8 cellular contexts compared by ENCODE assay signal in the genomic region with DNA sequence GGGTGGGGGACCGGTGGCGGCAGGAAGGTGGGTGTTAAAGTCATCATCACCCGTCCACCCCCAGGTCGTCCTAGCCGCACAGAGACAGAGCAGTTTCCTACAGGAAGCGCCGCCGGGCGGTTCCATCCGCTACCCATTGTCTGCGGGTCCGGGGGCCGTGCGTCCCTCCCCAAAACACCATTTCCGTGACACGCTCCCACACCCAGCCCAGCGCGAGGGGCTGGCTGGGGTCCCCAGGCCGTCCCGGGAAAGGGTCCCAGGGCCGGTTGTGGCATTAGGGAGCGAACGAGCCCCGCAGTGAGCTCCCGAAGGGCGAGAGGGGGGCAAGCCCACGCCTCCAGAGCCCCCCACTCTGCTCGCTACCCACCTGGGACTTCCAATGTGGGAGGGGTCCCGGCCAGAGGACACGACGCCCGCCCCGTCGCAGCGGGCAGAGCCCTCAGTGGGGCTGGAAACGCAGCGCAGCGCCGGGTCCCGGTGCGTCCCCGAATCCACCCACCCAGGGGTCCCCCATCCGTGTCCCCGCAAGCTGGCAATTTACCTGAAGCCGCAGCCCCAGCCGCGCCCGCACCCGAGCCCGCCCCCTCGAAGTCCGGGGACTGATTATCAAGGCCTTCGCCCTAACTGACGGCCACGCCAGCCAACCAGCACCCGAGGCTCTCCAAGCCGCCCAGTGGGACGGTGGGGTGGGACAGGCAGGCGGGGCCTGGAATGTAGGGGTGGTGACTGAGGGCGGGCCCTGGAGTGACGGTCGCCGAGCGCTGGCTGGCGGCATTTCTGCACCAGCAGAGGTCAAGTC. TPM values are rescaled to one million over a fixed set of nuclear protein-coding genes. Genes with fewer than 3 reads are reported as not detected.
DNase-seq lines count a peak whose midpoint lies in the region; ATAC-seq and TF ChIP-seq lines count a peak whose summit lies in the region.

A gene (minus strand): TSS at position 579 of the 799 bp plus-strand sequence. CDS start 5,434 bp downstream, outside the sequence.

- in situ Hi-C loops in T47D (cut with HindIII; ENCODE audit: low pct_unique_long_range_greater_than_20kb, low sequenced_read_pairs): no loop called here

- CTCF ChIA-PET in MCF 10A (lab: Yijun Ruan, JAX): interaction anchor here (0.6 to 2.2 kb wide), 2 partner anchors 8 to 11 kb away, joined by 3 to 20 read pairs; no protein-coding TSS in a partner anchor
- CTCF ChIA-PET in activated CD4-positive, alpha-beta memory T cell treated with anti-CD3 and anti-CD28 coated beads, Interleukin-2, amount 10 ng/mL, durations not matched to agents 7 days and 5 days (lab: Charles Lee): interaction anchor here (3.6 kb wide), 1 partner anchor 11 kb away, joined by 28 read pairs; no protein-coding TSS in a partner anchor

- peaks cover 9 to 21% of the 10 kb centered on the region in 2 donors for H3K27me3 ChIP-seq in duodenal mucosa (ENCODE audit: control insufficient read depth in 1 of 2, insufficient read depth in 2 of 2, low read length in 2 of 2)
- H3K27me3 ChIP-seq in liver (ENCODE audit: control insufficient read depth in 4 of 4, insufficient read depth in 4 of 4, low read length in 3 of 4): no peaks in the 10 kb centered on the region

- no peak within 1 kb of the TSS for H3K27ac Mint-ChIP-seq in MCF 10A (ENCODE audit: low read depth, unreplicated experiment)
- peak within 1 kb of the TSS; percentile 64 for H3K27ac Mint-ChIP-seq in activated CD4-positive, alpha-beta memory T cell treated with anti-CD3 and anti-CD28 coated beads, Interleukin-2, amount 10 ng/mL, durations not matched to agents 7 days and 5 days

- H3K36me3 ChIP-seq in duodenal mucosa (ENCODE audit: control insufficient read depth in 1 of 2, insufficient read depth in 2 of 2, low read length in 2 of 2): no peaks in the 10 kb centered on the region
- H3K36me3 ChIP-seq in liver (ENCODE audit: control insufficient read depth in 4 of 4, insufficient read depth in 3 of 4, low read depth in 1 of 4, low read length in 3 of 4): no peaks in the 10 kb centered on the region

- peaks cover 0 to 9% of the 10 kb centered on the region in 2 donors for H3K4me1 ChIP-seq in duodenal mucosa (ENCODE audit: control insufficient read depth in 1 of 2, insufficient read depth in 2 of 2, low read length in 2 of 2)
- H3K4me1 ChIP-seq in liver (ENCODE audit: control insufficient read depth in 4 of 4, insufficient read depth in 4 of 4, low read length in 3 of 4): peaks cover 0 to 14% (median 9%) of the 10 kb centered on the region in 4 donors

- no peaks in the 10 kb centered on the region for H3K4me1 Mint-ChIP-seq in MCF 10A (ENCODE audit: insufficient read depth, unreplicated experiment)
- H3K4me1 Mint-ChIP-seq in activated CD4-positive, alpha-beta memory T cell treated with anti-CD3 and anti-CD28 coated beads, Interleukin-2, amount 10 ng/mL, durations not matched to agents 7 days and 5 days: peaks cover 21% of the 10 kb centered on the region

- peaks cover 6% of the 10 kb centered on the region for H3K36me3 Mint-ChIP-seq in MCF 10A (ENCODE audit: insufficient read depth, unreplicated experiment)
- no peaks in the 10 kb centered on the region for H3K36me3 Mint-ChIP-seq in activated CD4-positive, alpha-beta memory T cell treated with anti-CD3 and anti-CD28 coated beads, Interleukin-2, amount 10 ng/mL, durations not matched to agents 7 days and 5 days (ENCODE audit: low read depth)

- no peaks in the 10 kb centered on the region for H3K9me3 ChIP-seq in duodenal mucosa (ENCODE audit: control insufficient read depth in 1 of 2, low read length in 2 of 2)
- no peaks in the 10 kb centered on the region for H3K9me3 ChIP-seq in liver (ENCODE audit: control insufficient read depth in 4 of 4, low read length in 3 of 4)

- H3K4me3 Mint-ChIP-seq in MCF 10A (ENCODE audit: unreplicated experiment): no peak within 1 kb of the TSS
- H3K4me3 Mint-ChIP-seq in activated CD4-positive, alpha-beta memory T cell treated with anti-CD3 and anti-CD28 coated beads, Interleukin-2, amount 10 ng/mL, durations not matched to agents 7 days and 5 days: peak within 1 kb of the TSS; percentile 82

- H3K4me3 ChIP-seq in duodenal mucosa (ENCODE audit: low read depth in 1 of 2, low read length in 2 of 2): peak within 1 kb of the TSS; percentile 52 to 64
- H3K4me3 ChIP-seq in liver (ENCODE audit: low read depth in 1 of 3, low read length in 3 of 3): peak within 1 kb of the TSS in 2 of 3 donors; percentile 22 to 62

- peak within 1 kb of the TSS; percentile 46 for H3K27ac ChIP-seq in duodenal mucosa (ENCODE audit: low read depth, low read length)
- H3K27ac ChIP-seq in liver (ENCODE audit: low read depth in 1 of 2, low read length in 2 of 2): peak within 1 kb of the TSS; percentile 56 to 83

- POLR2A ChIA-PET in MCF 10A (lab: Yijun Ruan, JAX): interaction anchor here (1.2 kb wide), 1 partner anchor 8 kb away, joined by 3 read pairs; no protein-coding TSS in a partner anchor
- POLR2A ChIA-PET in activated CD4-positive, alpha-beta memory T cell treated with anti-CD3 and anti-CD28 coated beads, Interleukin-2, amount 10 ng/mL, durations not matched to agents 7 days and 5 days (lab: Charles Lee): interaction anchor here (0.5 to 2.8 kb wide), 7 partner anchors 8 to 119 kb away, joined by 3 to 12 read pairs (median 4); a partner anchor contains a TSS

- DNase-seq in T47D (ENCODE audit: low read depth in 1 of 2, low spot score in 1 of 2) (peak; percentile 94 to 96), MCF 10A (ENCODE audit: unreplicated experiment) (no peak), NCI-H510A treated with DMSO at 0.1 percent for 48 hours (lab: John Stamatoyannopoulos, UW) (peak; percentile 89)
- peak; percentile 95 for DNase-seq in activated CD4-positive, alpha-beta memory T cell treated with anti-CD3 and anti-CD28 coated beads, Interleukin-2, amount 10 ng/mL, durations not matched to agents 7 days and 5 days
- peak; percentile 90 for DNase-seq in stimulated activated CD4-positive, alpha-beta T cell treated with anti-CD3 and anti-CD28 coated beads, Interleukin-2, amount 100 ng/mL, for 48 hours

- intact Hi-C loops in MCF 10A (cut with micrococcal nuclease): loop anchor here (10.0 kb wide), 1 partner anchor 732 kb away; no protein-coding TSS in a partner anchor

- no peak for TF ChIP-seq CTCF in MCF 10A (IDR thresholded peaks at IDR 0.05; ENCODE audit: unreplicated experiment)
- peak; percentile 8 for TF ChIP-seq CTCF in liver (IDR thresholded peaks at IDR 0.05; ENCODE audit: low read depth, low read length, missing input control)

- no peaks in the 10 kb centered on the region for H3K9me3 Mint-ChIP-seq in MCF 10A (ENCODE audit: unreplicated experiment)
- no peaks in the 10 kb centered on the region for H3K9me3 Mint-ChIP-seq in activated CD4-positive, alpha-beta memory T cell treated with anti-CD3 and anti-CD28 coated beads, Interleukin-2, amount 10 ng/mL, durations not matched to agents 7 days and 5 days

- BruUV-seq in MCF 10A (replicated peaks; lab: Mats Ljungman, UMichigan): no TSS peak

- WGBS in liver: 11% methylated on average over 65 of the region's 65 CpGs

- peak within 1 kb of the TSS; percentile 37 to 43 for H3K9ac ChIP-seq in duodenal mucosa (ENCODE audit: low read depth in 1 of 2, low read length in 2 of 2)
- H3K9ac ChIP-seq in liver (ENCODE audit: low read depth in 1 of 2, low read length in 2 of 2): peak within 1 kb of the TSS; percentile 47 to 66

- no peaks in the 10 kb centered on the region for H3K27me3 Mint-ChIP-seq in MCF 10A (ENCODE audit: insufficient read depth, unreplicated experiment)
- peaks cover 16% of the 10 kb centered on the region for H3K27me3 Mint-ChIP-seq in activated CD4-positive, alpha-beta memory T cell treated with anti-CD3 and anti-CD28 coated beads, Interleukin-2, amount 10 ng/mL, durations not matched to agents 7 days and 5 days

- ATAC-seq in HG03159 (IDR thresholded peaks at IDR 0.05; ENCODE audit: unreplicated experiment): peak; percentile 94

- TF ChIP-seq RAD21 in liver (IDR thresholded peaks at IDR 0.05): peak in 1 of 2 donors; percentile 48

TF ChIP-seq in liver, 16 proteins besides CTCF, POLR2A, EP300 and RAD21 (continues in another document):
- TF ChIP-seq SP1 (IDR thresholded peaks at IDR 0.05) (peak; percentile 79), FOXA2 (IDR thresholded peaks at IDR 0.05) (no peak), TAF1 (conservative IDR thresholded peaks at IDR 0.05) (no peak), EGR1 (IDR thresholded peaks at IDR 0.05; ENCODE audit: low read depth in 2 of 2) (no peak), JUND (IDR thresholded peaks at IDR 0.05) (no peak), YY1 (IDR thresholded peaks at IDR 0.05) (no peak), FOXA1 (IDR thresholded peaks at IDR 0.05) (no peak), GABPA (IDR thresholded peaks at IDR 0.05 in 1 of 2, conservative IDR thresholded peaks at IDR 0.05 in 1 of 2) (no peak), HNF4G (IDR thresholded peaks at IDR 0.05) (no peak), NR2F2 (IDR thresholded peaks at IDR 0.05) (peak; percentile 79), RXRA (IDR thresholded peaks at IDR 0.05) (no peak)
- TF ChIP-seq, protein P1, sequence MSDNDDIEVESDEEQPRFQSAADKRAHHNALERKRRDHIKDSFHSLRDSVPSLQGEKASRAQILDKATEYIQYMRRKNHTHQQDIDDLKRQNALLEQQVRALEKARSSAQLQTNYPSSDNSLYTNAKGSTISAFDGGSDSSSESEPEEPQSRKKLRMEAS (IDR thresholded peaks at IDR 0.05): no peak
- TF ChIP-seq, protein P2, sequence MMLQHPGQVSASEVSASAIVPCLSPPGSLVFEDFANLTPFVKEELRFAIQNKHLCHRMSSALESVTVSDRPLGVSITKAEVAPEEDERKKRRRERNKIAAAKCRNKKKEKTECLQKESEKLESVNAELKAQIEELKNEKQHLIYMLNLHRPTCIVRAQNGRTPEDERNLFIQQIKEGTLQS (IDR thresholded peaks at IDR 0.05): no peak
- TF ChIP-seq, protein P3, sequence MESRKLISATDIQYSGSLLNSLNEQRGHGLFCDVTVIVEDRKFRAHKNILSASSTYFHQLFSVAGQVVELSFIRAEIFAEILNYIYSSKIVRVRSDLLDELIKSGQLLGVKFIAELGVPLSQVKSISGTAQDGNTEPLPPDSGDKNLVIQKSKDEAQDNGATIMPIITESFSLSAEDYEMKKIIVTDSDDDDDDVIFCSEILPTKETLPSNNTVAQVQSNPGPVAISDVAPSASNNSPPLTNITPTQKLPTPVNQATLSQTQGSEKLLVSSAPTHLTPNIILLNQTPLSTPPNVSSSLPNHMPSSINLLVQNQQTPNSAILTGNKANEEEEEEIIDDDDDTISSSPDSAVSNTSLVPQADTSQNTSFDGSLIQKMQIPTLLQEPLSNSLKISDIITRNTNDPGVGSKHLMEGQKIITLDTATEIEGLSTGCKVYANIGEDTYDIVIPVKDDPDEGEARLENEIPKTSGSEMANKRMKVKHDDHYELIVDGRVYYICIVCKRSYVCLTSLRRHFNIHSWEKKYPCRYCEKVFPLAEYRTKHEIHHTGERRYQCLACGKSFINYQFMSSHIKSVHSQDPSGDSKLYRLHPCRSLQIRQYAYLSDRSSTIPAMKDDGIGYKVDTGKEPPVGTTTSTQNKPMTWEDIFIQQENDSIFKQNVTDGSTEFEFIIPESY (IDR thresholded peaks at IDR 0.05): no peak

RNA-seq across cellular contexts. Expression of the gene that starts here (rescaled TPM):
- total RNA-seq in MCF 10A (2022) (0.79 and 1.2 TPM in 2 replicates), liver (1 to 10 TPM; 3.3 to 4.5 TPM)
- 1 to 10 TPM; 7.4 to 8.7 TPM for total RNA-seq in activated CD4-positive, alpha-beta memory T cell treated with anti-CD3 and anti-CD28 coated beads, Interleukin-2, amount 10 ng/mL, durations not matched to agents 7 days and 5 days
- 1 to 10 TPM in 1 of 2 donors, under 1 TPM in 1; 0.44 to 3.6 TPM for polyA plus RNA-seq in liver
